ENCODE assay signal across 9 cellular contexts in genomic region chr15:82647045-82647834, GRCh38. TPM values are rescaled to one million over a fixed set of nuclear protein-coding genes. Genes with fewer than 3 reads are reported as not detected.
DNase-seq lines count a peak whose midpoint lies in the region; ATAC-seq and TF ChIP-seq lines count a peak whose summit lies in the region.
"Had no signal": no experiment of that assay in that cellular context is flagged by ENCODE, and none has a peak within 500 bp of the region (broad histone marks: within the 10 kb centered on the region; RNA-seq: fewer than 3 reads in every experiment).

Gene CPEB1, minus strand, starts transcription at chr15:82647363. Its CDS starts 18,904 bp downstream, at chr15:82628459.

- H3K4me1 ChIP-seq in ovary (ENCODE audit: insufficient read depth) = peaks cover 8% of the 10 kb centered on the region
- peaks cover 0 to 25% of the 10 kb centered on the region in 2 donors for H3K4me1 ChIP-seq in uterus
- H3K4me1 ChIP-seq: BLaER1 had no signal

- no peaks in the 10 kb centered on the region for H3K36me3 ChIP-seq in ovary
- no peaks in the 10 kb centered on the region for H3K36me3 ChIP-seq in uterus
- H3K36me3 ChIP-seq: BLaER1 had no signal

- H3K9me3 Mint-ChIP-seq in activated naive CD4-positive, alpha-beta T cell treated with anti-CD3 and anti-CD28 coated beads, Interleukin-2, amount 10 ng/mL, durations not matched to agents 7 days and 5 days = no peaks in the 10 kb centered on the region
- peaks cover 2% of the 10 kb centered on the region for H3K9me3 Mint-ChIP-seq in glutamatergic neuron (ENCODE audit: unreplicated experiment)

- no peak for ATAC-seq in HG03521 (IDR thresholded peaks at IDR 0.05; ENCODE audit: unreplicated experiment)

- H3K27ac ChIP-seq in ovary (peak within 1 kb of the TSS; percentile 4 to 50), uterus (peak within 1 kb of the TSS; percentile 34 to 67)
- H3K27ac ChIP-seq: BLaER1 had no signal

- TF ChIP-seq EP300 in ovary (IDR thresholded peaks at IDR 0.05) = no peak

- no peak within 1 kb of the TSS for H3K27ac Mint-ChIP-seq in activated naive CD4-positive, alpha-beta T cell treated with anti-CD3 and anti-CD28 coated beads, Interleukin-2, amount 10 ng/mL, durations not matched to agents 7 days and 5 days
- no peak within 1 kb of the TSS for H3K27ac Mint-ChIP-seq in glutamatergic neuron (ENCODE audit: unreplicated experiment)

- H3K36me3 Mint-ChIP-seq in activated naive CD4-positive, alpha-beta T cell treated with anti-CD3 and anti-CD28 coated beads, Interleukin-2, amount 10 ng/mL, durations not matched to agents 7 days and 5 days = no peaks in the 10 kb centered on the region
- no peaks in the 10 kb centered on the region for H3K36me3 Mint-ChIP-seq in glutamatergic neuron (ENCODE audit: unreplicated experiment)

- intact Hi-C loops in ovary (cut with DNase I) (loop anchor here in 1 of 4 donors (10.0 kb wide), 1 partner anchor 102 kb away; the partner anchor contains the start of gene RPS17), uterus (cut with DNase I; ENCODE audit: low total_unique reads) (no loop called here)

- peak within 1 kb of the TSS; percentile 40 for H3K4me3 Mint-ChIP-seq in activated naive CD4-positive, alpha-beta T cell treated with anti-CD3 and anti-CD28 coated beads, Interleukin-2, amount 10 ng/mL, durations not matched to agents 7 days and 5 days
- peak within 1 kb of the TSS; percentile 82 for H3K4me3 Mint-ChIP-seq in glutamatergic neuron (ENCODE audit: unreplicated experiment)

- H3K9me3 ChIP-seq in ovary = no peaks in the 10 kb centered on the region
- H3K9me3 ChIP-seq in uterus = no peaks in the 10 kb centered on the region

- 5 to 16% (median 7%) methylated on average over 34 to 96 of the region's 96 CpGs for WGBS in ovary, 3 donors

- TF ChIP-seq CTCF in glutamatergic neuron (IDR thresholded peaks at IDR 0.05; ENCODE audit: partially characterized antibody, unreplicated experiment) (peak; percentile 26), ovary (IDR thresholded peaks at IDR 0.05) (peak in 1 of 3 donors; percentile 26), uterus (IDR thresholded peaks at IDR 0.05) (peak in 2 of 4 experiments; percentile 3 to 14)

- peaks cover 5% of the 10 kb centered on the region for H3K4me1 Mint-ChIP-seq in activated naive CD4-positive, alpha-beta T cell treated with anti-CD3 and anti-CD28 coated beads, Interleukin-2, amount 10 ng/mL, durations not matched to agents 7 days and 5 days
- peaks cover 12% of the 10 kb centered on the region for H3K4me1 Mint-ChIP-seq in glutamatergic neuron (ENCODE audit: low read depth, unreplicated experiment)

- H3K27me3 Mint-ChIP-seq in activated naive CD4-positive, alpha-beta T cell treated with anti-CD3 and anti-CD28 coated beads, Interleukin-2, amount 10 ng/mL, durations not matched to agents 7 days and 5 days = peaks cover 66% of the 10 kb centered on the region
- H3K27me3 Mint-ChIP-seq in glutamatergic neuron (ENCODE audit: unreplicated experiment) = peaks cover 12% of the 10 kb centered on the region

- CTCF ChIA-PET in activated naive CD4-positive, alpha-beta T cell treated with anti-CD3 and anti-CD28 coated beads, Interleukin-2, amount 10 ng/mL, durations not matched to agents 7 days and 5 days (lab: Charles Lee) = interaction anchor here (1.3 kb wide), 1 partner anchor 14 kb away, joined by 3 read pairs; no protein-coding TSS in a partner anchor

- H3K4me3 ChIP-seq in ovary (peak within 1 kb of the TSS; percentile 50), uterus (peak within 1 kb of the TSS; percentile 24 to 53)
- H3K4me3 ChIP-seq: BLaER1 had no signal

- TF ChIP-seq POLR2A in ovary (IDR thresholded peaks at IDR 0.05) (peak; percentile 24), uterus (IDR thresholded peaks at IDR 0.05) (peak in 1 of 2 donors; percentile 32)

- no peaks in the 10 kb centered on the region for H3K27me3 ChIP-seq in ovary
- H3K27me3 ChIP-seq in uterus = no peaks in the 10 kb centered on the region
- H3K27me3 ChIP-seq: BLaER1 had no signal

- DNase-seq in DMS53 (lab: John Stamatoyannopoulos, UW) (peak; percentile 64), DMS53 treated with DMSO at 0.1 percent for 48 hours (lab: John Stamatoyannopoulos, UW; ENCODE audit: unreplicated experiment) (no peak), NCI-H226 (peak; percentile 70), glutamatergic neuron (peak; percentile 62), ovary (peak; percentile 83 to 86 (median 85)), uterus (peak; percentile 68 to 83)
- DNase-seq in activated naive CD4-positive, alpha-beta T cell treated with anti-CD3 and anti-CD28 coated beads, Interleukin-2, amount 10 ng/mL, durations not matched to agents 7 days and 5 days = no peak

RNA-seq across cellular contexts. Expression of gene CPEB1, which starts in this region (rescaled TPM):
- 15.2 TPM for total RNA-seq in glutamatergic neuron (ENCODE audit: unreplicated experiment)
- total RNA-seq in ovary = 10 to 100 TPM in 5 of 7 donors, 1 to 10 TPM in 2; 7.3 to 28.9 (median 11.5) TPM
- polyA plus RNA-seq in ovary = 1 to 10 TPM; 5.4 to 6.7 TPM
- total RNA-seq in uterus = 10 to 100 TPM in 1 of 4 donors, 1 to 10 TPM in 2, under 1 TPM in 1; 0.77 to 14.1 (median 2.9) TPM

Comparison
In these comparisons a context has a peak if more than half of its experiments do, and no peak if none do; other contexts are left out.
1. DNase-seq: peak in DMS53 (single experiment), NCI-H226 (single experiment), glutamatergic neuron (single experiment), ovary (5 of 5) and uterus (2 of 2); none in DMS53 treated with DMSO at 0.1 percent for 48 hours (single experiment) and activated naive CD4-positive, alpha-beta T cell treated with anti-CD3 and anti-CD28 coated beads, Interleukin-2, amount 10 ng/mL, durations not matched to agents 7 days and 5 days (single experiment).